ENCODE assay signal across 1 cellular context in genomic region chr9:133633681-133633990, GRCh38.
TF ChIP-seq lines count a peak whose summit lies in the region.

No MANE protein-coding gene starts in this region.

TF ChIP-seq in H1, 55 proteins besides CTCF, POLR2A, EP300 and RAD21:
- TF ChIP-seq TBP (IDR thresholded peaks at IDR 0.05; ENCODE audit: low read depth, low read length) (no peak), SAP30 (IDR thresholded peaks at IDR 0.05; ENCODE audit: insufficient read depth, insufficient replicate concordance, low read length) (no peak), KDM1A (IDR thresholded peaks at IDR 0.05; ENCODE audit: borderline replicate concordance, low read length) (no peak), POLR2AphosphoS5 (IDR thresholded peaks at IDR 0.05; ENCODE audit: low read depth, low read length) (no peak), USF2 (IDR thresholded peaks at IDR 0.05; ENCODE audit: low read length) (no peak), CEBPB (IDR thresholded peaks at IDR 0.05; ENCODE audit: low read depth, low read length) (no peak)
